1 cellular context compared by ENCODE assay signal in genomic region chr1:39089811-39090519, GRCh38.
TF ChIP-seq lines count a peak whose summit lies in the region.

No MANE protein-coding gene starts in this region.

TF ChIP-seq in GM23338, 12 proteins besides CTCF, POLR2A, EP300 and RAD21 (continued from another document):
- no peak for TF ChIP-seq ZNF462 (CRISPR knock-in tag; IDR thresholded peaks at IDR 0.05)
- TF ChIP-seq ZNF331 (CRISPR knock-in tag; IDR thresholded peaks at IDR 0.05; ENCODE audit: low read depth), result no peak
- no peak for TF ChIP-seq REST (IDR thresholded peaks at IDR 0.05; ENCODE audit: unreplicated experiment)
- TF ChIP-seq ZNF114 (CRISPR knock-in tag; IDR thresholded peaks at IDR 0.05), result no peak
TF ChIP-seq in GM23338: peak in this region for 0.
